ENCODE assay signal across 32 cellular contexts in the genomic region with DNA sequence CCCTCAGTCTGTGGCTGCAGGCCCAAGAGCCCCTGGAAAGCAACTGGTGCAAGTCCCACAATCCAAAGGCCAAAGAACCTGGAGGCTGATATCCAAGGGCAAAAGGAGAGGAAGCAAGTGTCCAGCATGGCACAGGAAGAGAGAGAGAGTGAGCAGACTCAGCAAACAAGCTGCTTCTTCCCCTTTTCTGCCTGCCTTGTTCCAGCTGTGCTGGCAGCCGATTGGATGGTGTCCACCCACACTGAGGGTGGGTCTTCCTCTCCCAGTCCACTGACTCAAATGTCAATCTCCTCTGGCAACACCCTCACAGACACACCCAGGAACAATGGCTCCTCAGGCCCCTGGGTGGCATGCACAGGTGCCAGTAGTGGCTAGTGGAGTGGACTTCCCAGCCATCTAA. TPM values are rescaled to one million over a fixed set of nuclear protein-coding genes. Genes with fewer than 3 reads are reported as not detected.
"Had no signal": no experiment of that assay in that cellular context is flagged by ENCODE, and none has a peak within 500 bp of the region (broad histone marks: within the 10 kb centered on the region; RNA-seq: fewer than 3 reads in every experiment).

No MANE protein-coding gene starts in this region.

- H3K27ac ChIP-seq: ascending aorta, cardiac muscle cell, coronary artery, heart left ventricle, parathyroid adenoma, psoas muscle, upper lobe of left lung, vagina had no signal

- H3K27me3 ChIP-seq: ascending aorta, cardiac muscle cell, heart left ventricle, upper lobe of left lung, vagina had no signal

- H3K4me3 ChIP-seq: ascending aorta, cardiac muscle cell, coronary artery, heart left ventricle, psoas muscle, smooth muscle cell, upper lobe of left lung, vagina had no signal

- H3K36me3 ChIP-seq: ascending aorta, cardiac muscle cell, heart left ventricle, upper lobe of left lung, vagina had no signal

- H3K4me1 ChIP-seq: ascending aorta, heart left ventricle, parathyroid adenoma, psoas muscle, upper lobe of left lung, vagina had no signal

- DNase-seq: activated CD4-positive, alpha-beta memory T cell treated with anti-CD3 and anti-CD28 coated beads, Interleukin-2, amount 10 ng/mL, durations not matched to agents 7 days and 5 days; activated CD4-positive, alpha-beta T cell treated with anti-CD3 and anti-CD28 coated beads, Interleukin-2, amount 10 ng/mL, durations not matched to agents 7 days and 5 days; activated CD4-positive, CD25-positive, alpha-beta regulatory T cell; activated CD8-positive, alpha-beta memory T cell treated with anti-CD3 and anti-CD28 coated beads, Interleukin-2, amount 50 U/mL, for 48 hours; activated gamma-delta T cell; activated naive CD4-positive, alpha-beta T cell treated with anti-CD3 and anti-CD28 coated beads, Interleukin-2, amount 10 ng/mL, durations not matched to agents 7 days and 5 days; activated naive CD8-positive, alpha-beta T cell treated with anti-CD3 and anti-CD28 coated beads, Interleukin-2, amount 10 ng/mL, durations not matched to agents 7 days and 5 days; activated T-cell treated with anti-CD3 and anti-CD28 coated beads, Interleukin-2, amount 50 U/mL, for 24 hours; cerebellar nuclear complex; foreskin fibroblast; heart left ventricle; hypothalamus; immature natural killer cell; kidney; midbrain; naive thymus-derived CD8-positive, alpha-beta T cell; occipital lobe; psoas muscle; stimulated activated CD4-positive, alpha-beta T cell treated with anti-CD3 and anti-CD28 coated beads, Interleukin-1b, Interleukin-23, amount 100 ng/mL, for 48 hours; stimulated activated CD4-positive, alpha-beta T cell treated with anti-CD3 and anti-CD28 coated beads, Interleukin-4, amount 100 ng/mL, for 4 hours; stimulated activated CD8-positive, alpha-beta memory T cell treated with anti-CD3 and anti-CD28 coated beads, Interleukin-4, amount 100 ng/mL, for 48 hours; stimulated activated naive CD8-positive, alpha-beta T cell treated with anti-CD3 and anti-CD28 coated beads, Interleukin-15, amount 100 ng/mL, for 72 hours; substantia nigra; upper lobe of left lung had no signal

RNA-seq across cellular contexts. Expression of a gene that starts 33.5 kb away (rescaled TPM):
- total RNA-seq: activated naive CD8-positive, alpha-beta T cell treated with anti-CD3 and anti-CD28 coated beads, Interleukin-2, amount 10 ng/mL, durations not matched to agents 7 days and 5 days; ascending aorta; cardiac muscle cell; lower leg skin; naive thymus-derived CD8-positive, alpha-beta T cell; neural crest cell; psoas muscle; smooth muscle cell; vagina had no signal
